In genomic region chrX:29478336-29479069, GRCh38 we compare ENCODE assay signal across 8 cellular contexts.
DNase-seq lines count a peak whose midpoint lies in the region; ATAC-seq, FAIRE-seq and TF ChIP-seq lines count a peak whose summit lies in the region.

No MANE protein-coding gene starts in this region.

- H3K4me1 Mint-ChIP-seq in nephron = no peaks in the 10 kb centered on the region
- no peaks in the 10 kb centered on the region for H3K4me1 Mint-ChIP-seq in activated naive CD4-positive, alpha-beta T cell treated with anti-CD3 and anti-CD28 coated beads, Interleukin-2, amount 10 ng/mL, durations not matched to agents 7 days and 5 days

- DNase-seq in BE2C (peak; percentile 3), NCI-H1694 treated with DMSO at 0.1 percent for 48 hours (lab: John Stamatoyannopoulos, UW) (peak; percentile 15), bronchial epithelial cell (ENCODE audit: low read depth) (peak; percentile 0), SIG-M5 (lab: John Stamatoyannopoulos, UW) (no peak)
- DNase-seq in activated naive CD4-positive, alpha-beta T cell treated with anti-CD3 and anti-CD28 coated beads, Interleukin-2, amount 10 ng/mL, durations not matched to agents 7 days and 5 days = no peak

- no peaks in the 10 kb centered on the region for H3K27me3 Mint-ChIP-seq in nephron (ENCODE audit: low read depth)
- H3K27me3 Mint-ChIP-seq in activated naive CD4-positive, alpha-beta T cell treated with anti-CD3 and anti-CD28 coated beads, Interleukin-2, amount 10 ng/mL, durations not matched to agents 7 days and 5 days = no peaks in the 10 kb centered on the region

- CTCF ChIA-PET in activated naive CD4-positive, alpha-beta T cell treated with anti-CD3 and anti-CD28 coated beads, Interleukin-2, amount 10 ng/mL, durations not matched to agents 7 days and 5 days (lab: Charles Lee) = interaction anchor here (1.1 kb wide), 1 partner anchor 9 kb away, joined by 3 read pairs; no protein-coding TSS in a partner anchor

- peak; percentile 73 for ATAC-seq in GM18858 (IDR thresholded peaks at IDR 0.05; ENCODE audit: unreplicated experiment)
- ATAC-seq in HG02798 (IDR thresholded peaks at IDR 0.05; ENCODE audit: poor library complexity, unreplicated experiment) = peak; percentile 92

- no peaks in the 10 kb centered on the region for H3K4me1 ChIP-seq in BE2C

- peak overlapping the region in 1 of 3 experiments; percentile 2 for H3K4me3 Mint-ChIP-seq in nephron
- H3K4me3 Mint-ChIP-seq in activated naive CD4-positive, alpha-beta T cell treated with anti-CD3 and anti-CD28 coated beads, Interleukin-2, amount 10 ng/mL, durations not matched to agents 7 days and 5 days = no peak overlapping the region

- H3K36me3 ChIP-seq in BE2C (no peaks in the 10 kb centered on the region), bronchial epithelial cell (ENCODE audit: control insufficient read depth, insufficient read depth, low read length) (no peaks in the 10 kb centered on the region)

- H3K27me3 ChIP-seq in BE2C = no peaks in the 10 kb centered on the region
- H3K27me3 ChIP-seq in bronchial epithelial cell (ENCODE audit: control insufficient read depth, insufficient read depth, low read length) = no peaks in the 10 kb centered on the region

- no peak overlapping the region for H3K4me3 ChIP-seq in BE2C (ENCODE audit: low read depth, low read length)
- H3K4me3 ChIP-seq in bronchial epithelial cell (ENCODE audit: low read depth, low read length) = no peak overlapping the region

- no peak for FAIRE-seq in bronchial epithelial cell (lab: Jason Lieb, UNC)

- peak; percentile 36 for TF ChIP-seq CTCF in BE2C (IDR thresholded peaks at IDR 0.05; ENCODE audit: low read depth, low read length)
- TF ChIP-seq CTCF in bronchial epithelial cell (IDR thresholded peaks at IDR 0.05; ENCODE audit: insufficient read depth, low read length, severe bottlenecking) = peak; percentile 41
- TF ChIP-seq CTCF in nephron (IDR thresholded peaks at IDR 0.05; ENCODE audit: unreplicated experiment in 3 of 3) = peak; percentile 30 to 58 (median 34)

- H3K36me3 Mint-ChIP-seq in nephron (ENCODE audit: low read depth) = no peaks in the 10 kb centered on the region
- no peaks in the 10 kb centered on the region for H3K36me3 Mint-ChIP-seq in activated naive CD4-positive, alpha-beta T cell treated with anti-CD3 and anti-CD28 coated beads, Interleukin-2, amount 10 ng/mL, durations not matched to agents 7 days and 5 days

- H3K9me3 ChIP-seq in BE2C = no peaks in the 10 kb centered on the region

- H3K9me3 Mint-ChIP-seq in nephron = no peaks in the 10 kb centered on the region
- no peaks in the 10 kb centered on the region for H3K9me3 Mint-ChIP-seq in activated naive CD4-positive, alpha-beta T cell treated with anti-CD3 and anti-CD28 coated beads, Interleukin-2, amount 10 ng/mL, durations not matched to agents 7 days and 5 days

- no peak overlapping the region for H3K27ac Mint-ChIP-seq in nephron
- H3K27ac Mint-ChIP-seq in activated naive CD4-positive, alpha-beta T cell treated with anti-CD3 and anti-CD28 coated beads, Interleukin-2, amount 10 ng/mL, durations not matched to agents 7 days and 5 days = no peak overlapping the region

Comparison
In these comparisons a context has a peak if more than half of its experiments do, and no peak if none do; other contexts are left out.
1. DNase-seq: peak in BE2C (single experiment), NCI-H1694 treated with DMSO at 0.1 percent for 48 hours (single experiment) and bronchial epithelial cell (single experiment); none in SIG-M5 (single experiment) and activated naive CD4-positive, alpha-beta T cell treated with anti-CD3 and anti-CD28 coated beads, Interleukin-2, amount 10 ng/mL, durations not matched to agents 7 days and 5 days (single experiment).
2. Peak in every context shown above with its lines, with median percentiles within 50 percentile points of each other: CTCF ChIP-seq.